ENCODE assay signal across 1 cellular context in the genomic region with DNA sequence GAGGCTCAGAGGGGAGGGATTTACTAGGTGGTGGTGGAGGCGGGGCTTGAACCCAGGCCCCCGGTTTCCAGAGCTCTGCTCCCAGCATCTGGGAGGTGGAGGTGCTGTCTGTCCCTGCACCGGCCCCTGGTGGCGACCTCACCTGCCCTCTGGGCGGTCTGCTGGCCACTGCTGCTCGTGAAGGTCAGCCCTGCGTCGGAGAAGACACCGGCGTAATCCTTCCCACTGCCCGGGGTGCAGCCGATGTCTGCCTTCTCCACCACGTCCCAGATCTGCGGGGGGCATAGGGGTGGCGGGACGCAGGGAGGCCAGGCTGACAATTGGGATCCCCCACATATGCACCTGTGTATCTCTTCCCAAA.
TF ChIP-seq lines count a peak whose summit lies in the region.

No MANE protein-coding gene starts in this region.

TF ChIP-seq in H1, 55 proteins besides CTCF, POLR2A, EP300 and RAD21:
- no peak for TF ChIP-seq KDM1A (IDR thresholded peaks at IDR 0.05; ENCODE audit: borderline replicate concordance, low read length)
- no peak for TF ChIP-seq JUND (IDR thresholded peaks at IDR 0.05; ENCODE audit: low read length)
- no peak for TF ChIP-seq KDM5A (IDR thresholded peaks at IDR 0.05; ENCODE audit: low read length)
- TF ChIP-seq BRCA1 (IDR thresholded peaks at IDR 0.05; ENCODE audit: low read depth, low read length) = no peak
- no peak for TF ChIP-seq SIX5 (IDR thresholded peaks at IDR 0.05; ENCODE audit: low read depth, low read length)
- no peak for TF ChIP-seq KDM4A (IDR thresholded peaks at IDR 0.05; ENCODE audit: low read depth, low read length, severe bottlenecking)
- TF ChIP-seq SAP30 (IDR thresholded peaks at IDR 0.05; ENCODE audit: insufficient read depth, insufficient replicate concordance, low read length) = no peak
- TF ChIP-seq NRF1 (IDR thresholded peaks at IDR 0.05; ENCODE audit: low read depth, low read length) = no peak
- TF ChIP-seq TEAD4 (IDR thresholded peaks at IDR 0.05; ENCODE audit: low read depth, low read length) = no peak
- no peak for TF ChIP-seq FOSL1 (IDR thresholded peaks at IDR 0.05; ENCODE audit: insufficient read depth, low read depth, low read length)
- TF ChIP-seq SP2 (IDR thresholded peaks at IDR 0.05; ENCODE audit: low read length) = no peak
- no peak for TF ChIP-seq SIN3A (conservative IDR thresholded peaks at IDR 0.05 in 1 of 2, IDR thresholded peaks at IDR 0.05 in 1 of 2; ENCODE audit: low read depth in 1 of 2, low read length in 2 of 2)
- no peak for TF ChIP-seq SUZ12 (IDR thresholded peaks at IDR 0.05; ENCODE audit: low read length)
- TF ChIP-seq RXRA (IDR thresholded peaks at IDR 0.05; ENCODE audit: insufficient read depth, low read depth, low read length) = no peak
- TF ChIP-seq TAF1 (IDR thresholded peaks at IDR 0.05; ENCODE audit: low read depth, low read length) = no peak
- TF ChIP-seq TCF12 (IDR thresholded peaks at IDR 0.05; ENCODE audit: low read depth, low read length) = no peak
- no peak for TF ChIP-seq CEBPB (IDR thresholded peaks at IDR 0.05; ENCODE audit: low read depth, low read length)
- no peak for TF ChIP-seq JUN (IDR thresholded peaks at IDR 0.05; ENCODE audit: low read depth, low read length)
